ENCODE assay signal across 14 cellular contexts in genomic region chr2:66427219-66427768, GRCh38. TPM values are rescaled to one million over a fixed set of nuclear protein-coding genes. Genes with fewer than 3 reads are reported as not detected.
DNase-seq lines count a peak whose midpoint lies in the region; ATAC-seq and TF ChIP-seq lines count a peak whose summit lies in the region.
"Had no signal": no experiment of that assay in that cellular context is flagged by ENCODE, and none has a peak within 500 bp of the region (broad histone marks: within the 10 kb centered on the region; RNA-seq: fewer than 3 reads in every experiment).

No MANE protein-coding gene starts in this region.

- CTCF ChIA-PET in activated CD4-positive, alpha-beta T cell treated with anti-CD3 and anti-CD28 coated beads for 36 hours (lab: Charles Lee): interaction anchor here (0.9 kb wide), 2 partner anchors 10 to 1604 kb away, joined by 3 to 4 read pairs; no protein-coding TSS in a partner anchor

- intact Hi-C loops in activated CD4-positive, alpha-beta T cell treated with anti-CD3 and anti-CD28 coated beads for 36 hours (cut with DNase I, micrococcal nuclease): loop anchor here (5.0 to 10.0 kb wide), 3 partner anchors 782 to 1418 kb away; no protein-coding TSS in a partner anchor

- no peak for TF ChIP-seq CTCF in nephron progenitor cell (IDR thresholded peaks at IDR 0.05)

- H3K4me3 Mint-ChIP-seq in nephron progenitor cell: peak overlapping the region; percentile 94
- H3K4me3 Mint-ChIP-seq in activated CD4-positive, alpha-beta T cell treated with anti-CD3 and anti-CD28 coated beads for 36 hours: no peak overlapping the region

- H3K36me3 Mint-ChIP-seq in nephron progenitor cell (ENCODE audit: low read depth): no peaks in the 10 kb centered on the region
- H3K36me3 Mint-ChIP-seq in activated CD4-positive, alpha-beta T cell treated with anti-CD3 and anti-CD28 coated beads for 36 hours (ENCODE audit: low read depth): no peaks in the 10 kb centered on the region

- H3K4me1 Mint-ChIP-seq in nephron progenitor cell: peaks cover 82% of the 10 kb centered on the region
- H3K4me1 Mint-ChIP-seq in activated CD4-positive, alpha-beta T cell treated with anti-CD3 and anti-CD28 coated beads for 36 hours: no peaks in the 10 kb centered on the region

- H3K9me3 Mint-ChIP-seq in nephron progenitor cell: no peaks in the 10 kb centered on the region
- H3K9me3 Mint-ChIP-seq in activated CD4-positive, alpha-beta T cell treated with anti-CD3 and anti-CD28 coated beads for 36 hours (ENCODE audit: low read depth): no peaks in the 10 kb centered on the region

- H3K27me3 Mint-ChIP-seq in nephron progenitor cell (ENCODE audit: low read depth, poor library complexity): peaks cover 15% of the 10 kb centered on the region
- H3K27me3 Mint-ChIP-seq in activated CD4-positive, alpha-beta T cell treated with anti-CD3 and anti-CD28 coated beads for 36 hours: peaks cover 58% of the 10 kb centered on the region

- DNase-seq in COLO668 (lab: John Stamatoyannopoulos, UW; ENCODE audit: unreplicated experiment) (peak; percentile 44), NCI-H345 treated with DMSO at 0.1 percent for 48 hours (lab: John Stamatoyannopoulos, UW; ENCODE audit: unreplicated experiment) (peak; percentile 24), nephron progenitor cell (no peak), NCI-H526 (lab: John Stamatoyannopoulos, UW) (no peak)
- DNase-seq in activated CD4-positive, alpha-beta T cell treated with anti-CD3 and anti-CD28 coated beads for 4 hours: no peak
- no peak for DNase-seq in activated CD4-positive, alpha-beta T cell treated with anti-CD3 and anti-CD28 coated beads for 36 hours
- DNase-seq: activated effector memory CD4-positive, alpha-beta T cell treated with Interleukin-2 at 50 U/mL for 16 hours; amygdala; Caco-2; NCI-H2171 treated with DMSO at 0.1 percent for 48 hours; stimulated activated CD4-positive, alpha-beta T cell treated with anti-CD3 and anti-CD28 coated beads, Interleukin-1b, Interleukin-23, amount 100 ng/mL, for 48 hours had no signal

- ATAC-seq in esophagus mucosa (peak; percentile 66), GM21619 (IDR thresholded peaks at IDR 0.05; ENCODE audit: unreplicated experiment) (no peak)
- no peak for ATAC-seq in activated CD4-positive, alpha-beta T cell treated with anti-CD3 and anti-CD28 coated beads for 36 hours
- ATAC-seq: left lobe of liver had no signal

- no peak overlapping the region for H3K27ac Mint-ChIP-seq in nephron progenitor cell
- no peak overlapping the region for H3K27ac Mint-ChIP-seq in activated CD4-positive, alpha-beta T cell treated with anti-CD3 and anti-CD28 coated beads for 36 hours

- POLR2A ChIA-PET in activated CD4-positive, alpha-beta T cell treated with anti-CD3 and anti-CD28 coated beads for 36 hours (lab: Charles Lee): no interaction called here

RNA-seq across cellular contexts. Expression of gene MEIS1, which starts 7.6 kb away (rescaled TPM):
- 31.8 TPM for total RNA-seq in esophagus mucosa
- not detected for total RNA-seq in activated CD4-positive, alpha-beta T cell treated with anti-CD3 and anti-CD28 coated beads for 36 hours

Comparison
In these comparisons a context has a peak if more than half of its experiments do, and no peak if none do; other contexts are left out.
1. DNase-seq: peak in COLO668 (single experiment) and NCI-H345 treated with DMSO at 0.1 percent for 48 hours (single experiment); none in nephron progenitor cell (single experiment), activated CD4-positive, alpha-beta T cell treated with anti-CD3 and anti-CD28 coated beads for 4 hours (0 of 2), activated CD4-positive, alpha-beta T cell treated with anti-CD3 and anti-CD28 coated beads for 36 hours (single experiment) and NCI-H526 (0 of 2).
2. RNA of gene MEIS1, which starts 7.6 kb away (total RNA-seq): 31.8 TPM in esophagus mucosa (single experiment); not detected in activated CD4-positive, alpha-beta T cell treated with anti-CD3 and anti-CD28 coated beads for 36 hours; every median in the first group is over 10 times any median in the second.